ENCODE assay signal across 10 cellular contexts in the genomic region with DNA sequence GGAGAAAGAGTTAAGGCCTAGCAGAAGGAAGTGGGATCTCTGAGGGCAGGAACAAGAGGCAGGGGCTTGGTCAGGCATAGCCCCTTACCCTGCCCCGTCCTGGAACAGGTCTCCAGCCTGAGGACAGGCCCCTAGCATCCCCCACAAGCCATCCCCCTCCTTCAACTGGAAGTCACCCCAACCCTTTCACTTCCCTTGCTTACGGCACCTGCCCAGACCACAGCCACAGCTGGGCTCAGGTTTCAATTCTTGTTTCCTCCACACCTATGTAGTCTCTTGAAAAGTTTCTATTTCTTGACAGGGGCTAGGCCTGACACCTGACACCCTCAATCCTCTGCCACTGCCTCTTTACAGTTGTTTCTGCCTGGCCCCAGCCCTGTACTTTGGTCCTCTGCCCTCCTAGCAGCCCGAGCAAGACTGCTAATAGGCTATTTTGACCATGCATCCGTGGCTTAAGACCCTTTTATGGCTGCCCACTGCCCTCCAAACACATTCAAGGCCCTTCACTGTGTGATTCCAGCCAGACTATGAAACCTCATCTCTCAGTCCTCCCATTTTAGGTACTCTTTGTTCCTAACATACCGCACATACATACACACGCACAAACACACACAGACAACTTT. TPM values are rescaled to one million over a fixed set of nuclear protein-coding genes. Genes with fewer than 3 reads are reported as not detected.
DNase-seq lines count a peak whose midpoint lies in the region; ATAC-seq and TF ChIP-seq lines count a peak whose summit lies in the region.
"Had no signal": no experiment of that assay in that cellular context is flagged by ENCODE, and none has a peak within 500 bp of the region (broad histone marks: within the 10 kb centered on the region; RNA-seq: fewer than 3 reads in every experiment).

No MANE protein-coding gene starts in this region.

- ATAC-seq in heart left ventricle (peak in 3 of 4 donors; percentile 3 to 21 (median 18)), left cardiac atrium (no peak), HG03108 (IDR thresholded peaks at IDR 0.05; ENCODE audit: unreplicated experiment) (peak; percentile 57), T-helper 17 cell (peak; percentile 80)
- ATAC-seq: right lobe of liver had no signal

- no peaks in the 10 kb centered on the region for H3K27me3 Mint-ChIP-seq in T-helper 17 cell

- no peaks in the 10 kb centered on the region for H3K9me2 ChIP-seq in hepatocyte (replicated peaks; ENCODE audit: insufficient read depth)

- H4K20me1 ChIP-seq in hepatocyte (ENCODE audit: insufficient read depth, poor library complexity, severe bottlenecking): no peaks in the 10 kb centered on the region

- H3K79me2 ChIP-seq in hepatocyte: no peaks in the 10 kb centered on the region

- H3K36me3 ChIP-seq in heart left ventricle (no peaks in the 10 kb centered on the region), hepatocyte (replicated peaks; ENCODE audit: insufficient read depth, low read depth) (no peaks in the 10 kb centered on the region)
- H3K36me3 ChIP-seq: right lobe of liver had no signal

- H3K4me1 Mint-ChIP-seq in T-helper 17 cell: peaks cover 49% of the 10 kb centered on the region

- H3K27ac Mint-ChIP-seq in T-helper 17 cell: peak overlapping the region; percentile 94

- H3K4me1 ChIP-seq in heart left ventricle (peaks cover 0 to 77% (median 49%) of the 10 kb centered on the region in 12 donors), hepatocyte (ENCODE audit: insufficient read depth) (peaks cover 8% of the 10 kb centered on the region)

- H2AFZ ChIP-seq in hepatocyte: no peak overlapping the region

- no peak for TF ChIP-seq CTCF in heart left ventricle (IDR thresholded peaks at IDR 0.05)
- TF ChIP-seq CTCF in hepatocyte (IDR thresholded peaks at IDR 0.05; ENCODE audit: poor library complexity): no peak

- H3K4me3 Mint-ChIP-seq in T-helper 17 cell: peak overlapping the region; percentile 71

- H3K27ac ChIP-seq in heart left ventricle (peak overlapping the region; percentile 27 to 99 (median 79)), hepatocyte (peak overlapping the region; percentile 43)
- H3K27ac ChIP-seq: C4-2B had no signal

- no peaks in the 10 kb centered on the region for H3K9me3 ChIP-seq in heart left ventricle
- H3K9me3 ChIP-seq in T-helper 17 cell (ENCODE audit: control insufficient read depth, low read length, poor library complexity, severe bottlenecking): no peaks in the 10 kb centered on the region
- no peaks in the 10 kb centered on the region for H3K9me3 ChIP-seq in hepatocyte (ENCODE audit: low read depth)
- H3K9me3 ChIP-seq: right lobe of liver had no signal

- intact Hi-C loops in heart left ventricle (cut with DNase I) (no loop called here), left cardiac atrium (cut with DNase I) (no loop called here)

- no peaks in the 10 kb centered on the region for H3K27me3 ChIP-seq in heart left ventricle
- no peaks in the 10 kb centered on the region for H3K27me3 ChIP-seq in hepatocyte
- H3K27me3 ChIP-seq: right lobe of liver had no signal

- no peak for TF ChIP-seq POLR2A in heart left ventricle (IDR thresholded peaks at IDR 0.05)

- no peak overlapping the region for H3K4me2 ChIP-seq in hepatocyte

- H3K4me3 ChIP-seq in heart left ventricle (no peak overlapping the region), hepatocyte (no peak overlapping the region)
- H3K4me3 ChIP-seq: right lobe of liver had no signal

- no peaks in the 10 kb centered on the region for H3K36me3 Mint-ChIP-seq in T-helper 17 cell (ENCODE audit: low read depth)

- no peak for DNase-seq in heart left ventricle
- no peak for DNase-seq in left cardiac atrium
- no peak for DNase-seq in T-helper 17 cell
- DNase-seq in hepatocyte (ENCODE audit: low spot score): no peak
- DNase-seq in NCI-H1694 treated with DMSO at 0.1 percent for 48 hours (lab: John Stamatoyannopoulos, UW): no peak
- no peak for DNase-seq in anterior cingulate cortex (lab: John Stamatoyannopoulos, UW)
- DNase-seq in middle frontal gyrus (ENCODE audit: extremely low spot score, low spot score): no peak

- 53 to 69% (median 66%) methylated on average over 6 of the region's 6 CpGs for WGBS in heart left ventricle, 4 donors
- 62% methylated on average over 6 of the region's 6 CpGs for WGBS in hepatocyte (ENCODE audit: low lambda C conversion rate, missing lambda C conversion rate)

RNA-seq across cellular contexts. Expression of a gene that starts 10.9 kb away (rescaled TPM):
- total RNA-seq in heart left ventricle (10 to 100 TPM; 15.3 to 61.1 (median 40.3) TPM), left cardiac atrium (10 to 100 TPM; 36.0 to 48.0 TPM), T-helper 17 cell (10 to 100 TPM; 41.1 to 45.0 TPM), hepatocyte (13.1 and 14.2 TPM in 2 replicates)
- polyA plus RNA-seq in heart left ventricle (10 to 100 TPM in 1 of 2 donors, 1 to 10 TPM in 1; 9.9 to 23.8 TPM), hepatocyte (9.1 and 11.0 TPM in 2 replicates)

Comparison
In these comparisons a context has a peak if more than half of its experiments do, and no peak if none do; other contexts are left out.
1. ATAC-seq: peak in heart left ventricle (3 of 4), HG03108 (single experiment) and T-helper 17 cell (single experiment); none in left cardiac atrium (0 of 2).